1 cellular context compared by ENCODE assay signal in the genomic region with DNA sequence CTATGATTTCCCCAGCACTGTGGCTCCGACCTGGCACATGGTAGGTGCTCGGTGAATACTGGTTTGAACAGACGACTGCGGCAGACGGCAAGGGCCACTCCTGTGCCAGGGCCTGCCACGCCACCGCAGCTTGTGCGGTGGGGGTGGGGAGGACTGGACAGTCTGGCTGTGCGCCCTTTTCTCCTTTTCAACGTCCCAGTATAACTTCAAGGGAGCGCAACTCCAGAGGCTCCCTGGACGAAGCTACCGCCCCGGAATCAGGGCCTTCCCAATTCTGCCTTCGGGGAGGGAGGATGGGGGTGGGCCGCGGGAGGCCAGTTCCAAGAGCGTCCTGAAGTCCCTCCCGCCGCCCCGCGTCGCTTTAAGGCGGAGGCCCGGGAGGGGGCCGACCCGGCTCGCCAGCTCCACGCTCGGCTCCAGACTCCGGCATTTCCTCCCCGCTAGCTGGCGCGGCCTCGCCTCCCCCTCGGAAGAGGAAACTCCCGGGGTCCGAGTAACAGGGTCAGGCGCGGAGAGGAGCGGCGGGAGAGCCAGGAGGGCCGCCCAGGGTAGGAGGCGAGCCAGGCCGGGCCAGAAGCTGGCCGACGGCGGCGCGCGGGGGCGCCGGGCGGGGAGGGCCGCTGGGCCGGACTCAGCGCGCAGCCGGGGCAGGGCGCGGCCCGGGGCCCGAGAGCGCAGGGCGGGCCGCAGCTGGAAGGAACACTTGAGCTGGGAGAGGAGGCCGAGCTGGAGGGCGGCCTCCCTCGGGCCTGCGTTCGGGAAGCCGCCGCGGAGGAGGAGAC.
TF ChIP-seq lines count a peak whose summit lies in the region.

A gene (plus strand): TSS at position 388 of the 782 bp plus-strand sequence. CDS start 498 bp downstream, outside the sequence.

TF ChIP-seq in HepG2, 621 proteins besides CTCF, POLR2A, EP300 and RAD21 (continued from another document and continues in another):
- TF ChIP-seq ZNF761 (CRISPR knock-in tag; conservative IDR thresholded peaks at IDR 0.05) (peak; percentile 88), ZBTB8A (CRISPR knock-in tag; IDR thresholded peaks at IDR 0.05; ENCODE audit: borderline replicate concordance, low read depth) (no peak), GFI1 (CRISPR knock-in tag; IDR thresholded peaks at IDR 0.05; ENCODE audit: borderline replicate concordance) (no peak; the same call in 1 of the 2 replicates), SOX13 (IDR thresholded peaks at IDR 0.05) (0 out of 2 replicates have a peak, but pooled peaks have one; percentile 10), SOX13 (CRISPR knock-in tag; conservative IDR thresholded peaks at IDR 0.05 in 1 of 2, IDR thresholded peaks at IDR 0.05 in 1 of 2) (peak in 1 of 2 experiments; percentile 57; a peak in 2 of 4 replicates), ZBTB38 (CRISPR knock-in tag; IDR thresholded peaks at IDR 0.05) (peak; percentile 94), FOXJ3 (CRISPR knock-in tag; IDR thresholded peaks at IDR 0.05; ENCODE audit: borderline replicate concordance) (0 out of 2 replicates have a peak, but pooled peaks have one; percentile 11), TMF1 (CRISPR knock-in tag; IDR thresholded peaks at IDR 0.05; ENCODE audit: low read depth) (peak; percentile 71; the same call in 1 of the 2 replicates), ZNF446 (CRISPR knock-in tag; IDR thresholded peaks at IDR 0.05) (peak; percentile 92; the same call in 1 of the 2 replicates), ESRRA (CRISPR knock-in tag; IDR thresholded peaks at IDR 0.05; ENCODE audit: low read depth) (peak; percentile 56; the same call in 1 of the 2 replicates), MEIS2 (CRISPR knock-in tag; IDR thresholded peaks at IDR 0.05) (peak; percentile 5; the same call in 1 of the 2 replicates), ERF (CRISPR knock-in tag; IDR thresholded peaks at IDR 0.05) (peak; percentile 82), ZNF563 (CRISPR knock-in tag; IDR thresholded peaks at IDR 0.05) (peak; percentile 72; the same call in 1 of the 2 replicates), ZNF263 (CRISPR knock-in tag; IDR thresholded peaks at IDR 0.05) (peak; percentile 32; the same call in 1 of the 2 replicates), SIX1 (CRISPR knock-in tag; IDR thresholded peaks at IDR 0.05; ENCODE audit: borderline replicate concordance) (0 out of 2 replicates have a peak, but pooled peaks have one; percentile 22), KDM1A (CRISPR knock-in tag; IDR thresholded peaks at IDR 0.05) (0 out of 2 replicates have a peak, but pooled peaks have one; percentile 11), ZNF577 (CRISPR knock-in tag; IDR thresholded peaks at IDR 0.05; ENCODE audit: borderline replicate concordance, low read depth) (no peak), ZNF543 (CRISPR knock-in tag; IDR thresholded peaks at IDR 0.05) (peak; percentile 94), THAP11 (CRISPR knock-in tag; IDR thresholded peaks at IDR 0.05) (peak; percentile 7; the same call in 1 of the 2 replicates), FOXA1 (IDR thresholded peaks at IDR 0.05) (no peak), FOXA1 (CRISPR knock-in tag; IDR thresholded peaks at IDR 0.05) (peak; percentile 8; the same call in 1 of the 2 replicates), TOPORS (CRISPR knock-in tag; IDR thresholded peaks at IDR 0.05) (0 out of 2 replicates have a peak, but pooled peaks have one; percentile 14), PPARG (CRISPR knock-in tag; conservative IDR thresholded peaks at IDR 0.05) (peak; percentile 55; the same call in 1 of the 2 replicates), GATAD1 (CRISPR knock-in tag; IDR thresholded peaks at IDR 0.05) (peak; percentile 49; the same call in 1 of the 2 replicates), FOXK1 (CRISPR knock-in tag; IDR thresholded peaks at IDR 0.05; ENCODE audit: borderline replicate concordance, low read depth) (peak; percentile 57; the same call in 1 of the 2 replicates), ZNF790 (CRISPR knock-in tag; IDR thresholded peaks at IDR 0.05; ENCODE audit: borderline replicate concordance) (peak; percentile 91), ZNF329 (CRISPR knock-in tag; IDR thresholded peaks at IDR 0.05; ENCODE audit: low read depth) (peak; percentile 12; the same call in 1 of the 2 replicates), ZSCAN12 (CRISPR knock-in tag; IDR thresholded peaks at IDR 0.05) (peak; percentile 76; the same call in 1 of the 2 replicates), ZSCAN29 (CRISPR knock-in tag; conservative IDR thresholded peaks at IDR 0.05) (peak; percentile 92), ZNF33A (CRISPR knock-in tag; IDR thresholded peaks at IDR 0.05; ENCODE audit: borderline replicate concordance) (no peak; the same call in 1 of the 2 replicates), HOXA9 (CRISPR knock-in tag; IDR thresholded peaks at IDR 0.05; ENCODE audit: borderline replicate concordance) (no peak)
- TF ChIP-seq, protein P1, sequence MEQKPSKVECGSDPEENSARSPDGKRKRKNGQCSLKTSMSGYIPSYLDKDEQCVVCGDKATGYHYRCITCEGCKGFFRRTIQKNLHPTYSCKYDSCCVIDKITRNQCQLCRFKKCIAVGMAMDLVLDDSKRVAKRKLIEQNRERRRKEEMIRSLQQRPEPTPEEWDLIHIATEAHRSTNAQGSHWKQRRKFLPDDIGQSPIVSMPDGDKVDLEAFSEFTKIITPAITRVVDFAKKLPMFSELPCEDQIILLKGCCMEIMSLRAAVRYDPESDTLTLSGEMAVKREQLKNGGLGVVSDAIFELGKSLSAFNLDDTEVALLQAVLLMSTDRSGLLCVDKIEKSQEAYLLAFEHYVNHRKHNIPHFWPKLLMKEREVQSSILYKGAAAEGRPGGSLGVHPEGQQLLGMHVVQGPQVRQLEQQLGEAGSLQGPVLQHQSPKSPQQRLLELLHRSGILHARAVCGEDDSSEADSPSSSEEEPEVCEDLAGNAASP (CRISPR knock-in tag; IDR thresholded peaks at IDR 0.05; ENCODE audit: borderline replicate concordance): peak; percentile 59; the same call in 1 of the 2 replicates
- TF ChIP-seq, protein P2, sequence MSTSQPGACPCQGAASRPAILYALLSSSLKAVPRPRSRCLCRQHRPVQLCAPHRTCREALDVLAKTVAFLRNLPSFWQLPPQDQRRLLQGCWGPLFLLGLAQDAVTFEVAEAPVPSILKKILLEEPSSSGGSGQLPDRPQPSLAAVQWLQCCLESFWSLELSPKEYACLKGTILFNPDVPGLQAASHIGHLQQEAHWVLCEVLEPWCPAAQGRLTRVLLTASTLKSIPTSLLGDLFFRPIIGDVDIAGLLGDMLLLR (CRISPR knock-in tag; IDR thresholded peaks at IDR 0.05): peak; percentile 21; the same call in 1 of the 2 replicates
- TF ChIP-seq, protein P3, sequence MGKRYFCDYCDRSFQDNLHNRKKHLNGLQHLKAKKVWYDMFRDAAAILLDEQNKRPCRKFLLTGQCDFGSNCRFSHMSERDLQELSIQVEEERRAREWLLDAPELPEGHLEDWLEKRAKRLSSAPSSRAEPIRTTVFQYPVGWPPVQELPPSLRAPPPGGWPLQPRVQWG (CRISPR knock-in tag; IDR thresholded peaks at IDR 0.05; ENCODE audit: borderline replicate concordance, low read depth): no peak
- TF ChIP-seq, protein P4, sequence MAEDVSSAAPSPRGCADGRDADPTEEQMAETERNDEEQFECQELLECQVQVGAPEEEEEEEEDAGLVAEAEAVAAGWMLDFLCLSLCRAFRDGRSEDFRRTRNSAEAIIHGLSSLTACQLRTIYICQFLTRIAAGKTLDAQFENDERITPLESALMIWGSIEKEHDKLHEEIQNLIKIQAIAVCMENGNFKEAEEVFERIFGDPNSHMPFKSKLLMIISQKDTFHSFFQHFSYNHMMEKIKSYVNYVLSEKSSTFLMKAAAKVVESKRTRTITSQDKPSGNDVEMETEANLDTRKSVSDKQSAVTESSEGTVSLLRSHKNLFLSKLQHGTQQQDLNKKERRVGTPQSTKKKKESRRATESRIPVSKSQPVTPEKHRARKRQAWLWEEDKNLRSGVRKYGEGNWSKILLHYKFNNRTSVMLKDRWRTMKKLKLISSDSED (CRISPR knock-in tag; IDR thresholded peaks at IDR 0.05): peak; percentile 89; the same call in 1 of the 2 replicates
- TF ChIP-seq, protein P5, sequence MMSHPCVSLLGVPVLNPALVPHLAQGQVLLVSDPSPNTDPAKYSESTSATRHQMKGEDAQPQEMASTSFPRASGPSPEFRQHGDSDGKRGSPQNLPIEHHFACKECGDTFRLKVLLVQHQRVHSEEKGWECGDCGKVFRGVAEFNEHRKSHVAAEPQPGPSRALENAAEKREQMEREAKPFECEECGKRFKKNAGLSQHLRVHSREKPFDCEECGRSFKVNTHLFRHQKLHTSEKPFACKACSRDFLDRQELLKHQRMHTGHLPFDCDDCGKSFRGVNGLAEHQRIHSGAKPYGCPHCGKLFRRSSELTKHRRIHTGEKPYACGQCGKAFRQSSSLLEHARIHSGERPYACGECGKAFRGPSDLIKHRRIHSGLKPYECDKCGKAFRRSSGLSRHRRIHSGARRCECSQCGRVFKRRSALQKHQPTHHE (CRISPR knock-in tag; IDR thresholded peaks at IDR 0.05; ENCODE audit: borderline replicate concordance): peak; percentile 18; the same call in 1 of the 2 replicates
- TF ChIP-seq, protein P6, sequence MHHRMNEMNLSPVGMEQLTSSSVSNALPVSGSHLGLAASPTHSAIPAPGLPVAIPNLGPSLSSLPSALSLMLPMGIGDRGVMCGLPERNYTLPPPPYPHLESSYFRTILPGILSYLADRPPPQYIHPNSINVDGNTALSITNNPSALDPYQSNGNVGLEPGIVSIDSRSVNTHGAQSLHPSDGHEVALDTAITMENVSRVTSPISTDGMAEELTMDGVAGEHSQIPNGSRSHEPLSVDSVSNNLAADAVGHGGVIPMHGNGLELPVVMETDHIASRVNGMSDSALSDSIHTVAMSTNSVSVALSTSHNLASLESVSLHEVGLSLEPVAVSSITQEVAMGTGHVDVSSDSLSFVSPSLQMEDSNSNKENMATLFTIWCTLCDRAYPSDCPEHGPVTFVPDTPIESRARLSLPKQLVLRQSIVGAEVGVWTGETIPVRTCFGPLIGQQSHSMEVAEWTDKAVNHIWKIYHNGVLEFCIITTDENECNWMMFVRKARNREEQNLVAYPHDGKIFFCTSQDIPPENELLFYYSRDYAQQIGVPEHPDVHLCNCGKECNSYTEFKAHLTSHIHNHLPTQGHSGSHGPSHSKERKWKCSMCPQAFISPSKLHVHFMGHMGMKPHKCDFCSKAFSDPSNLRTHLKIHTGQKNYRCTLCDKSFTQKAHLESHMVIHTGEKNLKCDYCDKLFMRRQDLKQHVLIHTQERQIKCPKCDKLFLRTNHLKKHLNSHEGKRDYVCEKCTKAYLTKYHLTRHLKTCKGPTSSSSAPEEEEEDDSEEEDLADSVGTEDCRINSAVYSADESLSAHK (CRISPR knock-in tag; IDR thresholded peaks at IDR 0.05; ENCODE audit: borderline replicate concordance): peak; percentile 32; the same call in 1 of the 2 replicates
- TF ChIP-seq, protein P7, sequence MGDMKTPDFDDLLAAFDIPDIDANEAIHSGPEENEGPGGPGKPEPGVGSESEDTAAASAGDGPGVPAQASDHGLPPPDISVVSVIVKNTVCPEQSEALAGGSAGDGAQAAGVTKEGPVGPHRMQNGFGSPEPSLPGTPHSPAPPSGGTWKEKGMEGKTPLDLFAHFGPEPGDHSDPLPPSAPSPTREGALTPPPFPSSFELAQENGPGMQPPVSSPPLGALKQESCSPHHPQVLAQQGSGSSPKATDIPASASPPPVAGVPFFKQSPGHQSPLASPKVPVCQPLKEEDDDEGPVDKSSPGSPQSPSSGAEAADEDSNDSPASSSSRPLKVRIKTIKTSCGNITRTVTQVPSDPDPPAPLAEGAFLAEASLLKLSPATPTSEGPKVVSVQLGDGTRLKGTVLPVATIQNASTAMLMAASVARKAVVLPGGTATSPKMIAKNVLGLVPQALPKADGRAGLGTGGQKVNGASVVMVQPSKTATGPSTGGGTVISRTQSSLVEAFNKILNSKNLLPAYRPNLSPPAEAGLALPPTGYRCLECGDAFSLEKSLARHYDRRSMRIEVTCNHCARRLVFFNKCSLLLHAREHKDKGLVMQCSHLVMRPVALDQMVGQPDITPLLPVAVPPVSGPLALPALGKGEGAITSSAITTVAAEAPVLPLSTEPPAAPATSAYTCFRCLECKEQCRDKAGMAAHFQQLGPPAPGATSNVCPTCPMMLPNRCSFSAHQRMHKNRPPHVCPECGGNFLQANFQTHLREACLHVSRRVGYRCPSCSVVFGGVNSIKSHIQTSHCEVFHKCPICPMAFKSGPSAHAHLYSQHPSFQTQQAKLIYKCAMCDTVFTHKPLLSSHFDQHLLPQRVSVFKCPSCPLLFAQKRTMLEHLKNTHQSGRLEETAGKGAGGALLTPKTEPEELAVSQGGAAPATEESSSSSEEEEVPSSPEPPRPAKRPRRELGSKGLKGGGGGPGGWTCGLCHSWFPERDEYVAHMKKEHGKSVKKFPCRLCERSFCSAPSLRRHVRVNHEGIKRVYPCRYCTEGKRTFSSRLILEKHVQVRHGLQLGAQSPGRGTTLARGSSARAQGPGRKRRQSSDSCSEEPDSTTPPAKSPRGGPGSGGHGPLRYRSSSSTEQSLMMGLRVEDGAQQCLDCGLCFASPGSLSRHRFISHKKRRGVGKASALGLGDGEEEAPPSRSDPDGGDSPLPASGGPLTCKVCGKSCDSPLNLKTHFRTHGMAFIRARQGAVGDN (CRISPR knock-in tag; IDR thresholded peaks at IDR 0.05): peak; percentile 91
- TF ChIP-seq, protein P8, sequence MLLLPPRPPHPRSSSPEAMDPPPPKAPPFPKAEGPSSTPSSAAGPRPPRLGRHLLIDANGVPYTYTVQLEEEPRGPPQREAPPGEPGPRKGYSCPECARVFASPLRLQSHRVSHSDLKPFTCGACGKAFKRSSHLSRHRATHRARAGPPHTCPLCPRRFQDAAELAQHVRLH (CRISPR knock-in tag; IDR thresholded peaks at IDR 0.05; ENCODE audit: borderline replicate concordance, low read depth): peak; percentile 78; the same call in 1 of the 2 replicates
- TF ChIP-seq, protein P9, sequence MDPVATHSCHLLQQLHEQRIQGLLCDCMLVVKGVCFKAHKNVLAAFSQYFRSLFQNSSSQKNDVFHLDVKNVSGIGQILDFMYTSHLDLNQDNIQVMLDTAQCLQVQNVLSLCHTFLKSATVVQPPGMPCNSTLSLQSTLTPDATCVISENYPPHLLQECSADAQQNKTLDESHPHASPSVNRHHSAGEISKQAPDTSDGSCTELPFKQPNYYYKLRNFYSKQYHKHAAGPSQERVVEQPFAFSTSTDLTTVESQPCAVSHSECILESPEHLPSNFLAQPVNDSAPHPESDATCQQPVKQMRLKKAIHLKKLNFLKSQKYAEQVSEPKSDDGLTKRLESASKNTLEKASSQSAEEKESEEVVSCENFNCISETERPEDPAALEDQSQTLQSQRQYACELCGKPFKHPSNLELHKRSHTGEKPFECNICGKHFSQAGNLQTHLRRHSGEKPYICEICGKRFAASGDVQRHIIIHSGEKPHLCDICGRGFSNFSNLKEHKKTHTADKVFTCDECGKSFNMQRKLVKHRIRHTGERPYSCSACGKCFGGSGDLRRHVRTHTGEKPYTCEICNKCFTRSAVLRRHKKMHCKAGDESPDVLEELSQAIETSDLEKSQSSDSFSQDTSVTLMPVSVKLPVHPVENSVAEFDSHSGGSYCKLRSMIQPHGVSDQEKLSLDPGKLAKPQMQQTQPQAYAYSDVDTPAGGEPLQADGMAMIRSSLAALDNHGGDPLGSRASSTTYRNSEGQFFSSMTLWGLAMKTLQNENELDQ (CRISPR knock-in tag; IDR thresholded peaks at IDR 0.05; ENCODE audit: borderline replicate concordance): 0 out of 2 replicates have a peak, but pooled peaks have one; percentile 31
- TF ChIP-seq, protein P10, sequence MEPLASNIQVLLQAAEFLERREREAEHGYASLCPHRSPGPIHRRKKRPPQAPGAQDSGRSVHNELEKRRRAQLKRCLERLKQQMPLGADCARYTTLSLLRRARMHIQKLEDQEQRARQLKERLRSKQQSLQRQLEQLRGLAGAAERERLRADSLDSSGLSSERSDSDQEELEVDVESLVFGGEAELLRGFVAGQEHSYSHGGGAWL (CRISPR knock-in tag; IDR thresholded peaks at IDR 0.05): peak; percentile 76; the same call in 1 of the 2 replicates
